35 cellular contexts compared by ENCODE assay signal in the genomic region with DNA sequence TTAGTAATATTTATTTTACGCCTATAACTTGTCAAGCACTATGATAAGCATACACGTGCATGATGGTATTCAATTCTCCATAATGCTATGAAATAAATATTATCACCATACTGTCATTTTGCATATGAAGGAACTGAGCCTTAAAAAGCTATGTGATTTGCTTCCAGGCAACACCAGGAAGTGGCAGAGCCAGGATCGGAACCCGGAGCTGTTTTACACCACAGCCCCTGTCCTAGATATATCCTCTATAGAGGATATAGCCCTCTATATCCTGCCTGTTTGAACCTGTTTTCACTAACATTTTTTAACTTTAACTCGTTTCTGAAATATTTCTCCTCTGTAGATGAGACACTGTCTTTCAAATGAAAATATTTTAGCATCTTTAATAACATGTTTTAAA.
"Had no signal": no experiment of that assay in that cellular context is flagged by ENCODE, and none has a peak within 500 bp of the region (broad histone marks: within the 10 kb centered on the region; RNA-seq: fewer than 3 reads in every experiment).

No MANE protein-coding gene starts in this region.

- H3K4me1 ChIP-seq: adrenal gland, body of pancreas, breast epithelium had no signal

- H3K36me3 ChIP-seq: adrenal gland, brain microvascular endothelial cell, breast epithelium, WERI-Rb-1 had no signal

- H3K9me3 ChIP-seq: adrenal gland, body of pancreas, breast epithelium had no signal

- DNase-seq: activated CD4-positive, alpha-beta memory T cell treated with anti-CD3 and anti-CD28 coated beads for 36 hours; activated CD4-positive, alpha-beta T cell treated with anti-CD3 and anti-CD28 coated beads for 1 hour; activated CD4-positive, alpha-beta T cell treated with anti-CD3 and anti-CD28 coated beads for 36 hours; activated CD4-positive, alpha-beta T cell treated with anti-CD3 and anti-CD28 coated beads for 48 hours; activated CD4-positive, alpha-beta T cell treated with anti-CD3 and anti-CD28 coated beads, Interleukin-2, amount 10 ng/mL, durations not matched to agents 7 days and 5 days; activated CD4-positive, alpha-beta T cell treated with anti-CD3 and anti-CD28 coated beads, Interleukin-2, amount 50 U/mL, for 4 hours; activated CD4-positive, CD25-positive, alpha-beta regulatory T cell; activated CD8-positive, alpha-beta memory T cell treated with anti-CD3 and anti-CD28 coated beads, Interleukin-2, amount 50 U/mL, for 4 hours; activated CD8-positive, alpha-beta T cell treated with anti-CD3 and anti-CD28 coated beads for 36 hours; activated effector memory CD4-positive, alpha-beta T cell treated with anti-CD3 and anti-CD28 coated beads, Interleukin-2, amount 50 U/mL, for 16 hours; activated gamma-delta T cell treated with Interleukin-2 at 50 U/mL for 16 hours; activated naive CD4-positive, alpha-beta T cell; activated naive CD4-positive, alpha-beta T cell treated with anti-CD3 and anti-CD28 coated beads for 36 hours; activated naive CD4-positive, alpha-beta T cell treated with anti-CD3 and anti-CD28 coated beads, Interleukin-2, amount 50 U/mL, for 16 hours; activated naive CD8-positive, alpha-beta T cell treated with anti-CD3 and anti-CD28 coated beads for 36 hours; activated T-cell treated with anti-CD3 and anti-CD28 coated beads for 4 hours; activated T-cell treated with anti-CD3 and anti-CD28 coated beads, Interleukin-2, amount 50 U/mL, for 1 hour; activated T-cell treated with anti-CD3 and anti-CD28 coated beads, Interleukin-2, amount 50 U/mL, for 4 hours; activated T-cell treated with anti-CD3 and anti-CD28 coated beads, Interleukin-2, amount 50 U/mL, for 72 hours; adrenal gland; amniotic stem cell; aorta; body of pancreas; brain microvascular endothelial cell; central memory CD4-positive, alpha-beta T cell; SW 1271; T-helper 1 cell; T-helper 2 cell; T-helper 9 cell; WERI-Rb-1 had no signal

- ATAC-seq: activated CD4-positive, alpha-beta T cell treated with anti-CD3 and anti-CD28 coated beads for 36 hours; activated CD4-positive, CD25-positive, alpha-beta regulatory T cell treated with anti-CD3 and anti-CD28 coated beads, Interleukin-2, amount 50 U/mL, for 24 hours; activated CD8-positive, alpha-beta T cell treated with anti-CD3 and anti-CD28 coated beads for 36 hours; activated naive CD4-positive, alpha-beta T cell treated with anti-CD3 and anti-CD28 coated beads, Interleukin-2, amount 50 U/mL, for 72 hours; activated T-cell treated with anti-CD3 and anti-CD28 coated beads, Interleukin-2, amount 50 U/mL, for 4 hours; activated T-cell treated with anti-CD3 and anti-CD28 coated beads, Interleukin-2, amount 50 U/mL, for 72 hours; activated T-helper 17 cell treated with anti-CD3 and anti-CD28 coated beads, Interleukin-2, amount 50 U/mL, for 72 hours; body of pancreas; WTC11 had no signal

- H3K27ac ChIP-seq: adrenal gland, body of pancreas, brain microvascular endothelial cell, breast epithelium, WERI-Rb-1 had no signal

- H3K4me3 ChIP-seq: adrenal gland, body of pancreas, breast epithelium had no signal

- H3K27me3 ChIP-seq: adrenal gland, body of pancreas, brain microvascular endothelial cell, breast epithelium had no signal
